In the genomic region with DNA sequence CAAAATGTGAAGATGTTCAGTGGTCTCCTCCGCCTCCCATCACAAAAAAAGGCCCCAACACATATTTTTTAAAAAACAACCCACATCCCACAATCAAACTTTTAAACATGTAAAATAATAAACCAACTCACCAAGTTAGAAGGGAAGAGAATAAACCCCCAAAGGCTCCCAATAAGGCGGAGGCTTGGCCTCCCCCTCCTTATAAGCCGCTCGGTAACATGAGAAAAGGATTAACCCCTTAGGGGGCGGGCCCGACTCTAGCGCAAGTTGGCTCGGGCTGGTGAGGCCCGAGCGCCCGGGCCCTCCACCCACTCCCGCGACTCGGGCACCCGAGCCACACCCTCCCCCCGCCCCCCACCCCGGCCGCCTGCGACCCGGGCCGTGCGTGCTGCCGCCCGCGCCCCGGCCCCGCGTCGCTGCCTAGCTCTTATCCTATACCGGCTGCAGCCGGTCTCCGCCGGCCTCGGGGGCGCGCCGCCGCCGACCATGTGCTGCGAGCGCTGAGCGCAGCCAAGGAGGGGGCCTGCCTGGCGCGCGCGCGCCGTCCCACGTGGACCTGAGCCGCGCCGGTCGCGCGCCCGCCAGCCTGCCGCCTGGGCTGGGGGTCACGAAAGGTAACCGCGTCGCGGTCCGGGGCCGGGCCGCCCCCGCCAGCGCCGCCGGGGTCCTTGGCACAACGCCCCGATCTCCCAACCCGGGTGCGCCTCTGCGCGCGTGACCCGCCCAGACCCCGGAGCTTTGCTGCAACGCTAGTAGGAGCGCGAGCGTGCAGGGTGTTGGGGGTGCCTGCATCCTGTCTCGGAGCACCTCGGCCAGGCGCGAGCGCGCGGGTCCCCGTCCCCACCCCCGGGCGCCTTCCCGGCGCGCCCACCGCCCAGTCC, we compare ENCODE assay signal across 8 cellular contexts. TPM values are rescaled to one million over a fixed set of nuclear protein-coding genes. Genes with fewer than 3 reads are reported as not detected.
A peak's percentile ranks its signal among the peaks of the same experiment; 100 is the strongest.
DNase-seq lines count a peak whose midpoint lies in the region; ATAC-seq, FAIRE-seq and TF ChIP-seq lines count a peak whose summit lies in the region.

A gene (plus strand): TSS at position 541 of the 881 bp plus-strand sequence. CDS start 15,999 bp downstream, outside the sequence.
A gene with protein sequence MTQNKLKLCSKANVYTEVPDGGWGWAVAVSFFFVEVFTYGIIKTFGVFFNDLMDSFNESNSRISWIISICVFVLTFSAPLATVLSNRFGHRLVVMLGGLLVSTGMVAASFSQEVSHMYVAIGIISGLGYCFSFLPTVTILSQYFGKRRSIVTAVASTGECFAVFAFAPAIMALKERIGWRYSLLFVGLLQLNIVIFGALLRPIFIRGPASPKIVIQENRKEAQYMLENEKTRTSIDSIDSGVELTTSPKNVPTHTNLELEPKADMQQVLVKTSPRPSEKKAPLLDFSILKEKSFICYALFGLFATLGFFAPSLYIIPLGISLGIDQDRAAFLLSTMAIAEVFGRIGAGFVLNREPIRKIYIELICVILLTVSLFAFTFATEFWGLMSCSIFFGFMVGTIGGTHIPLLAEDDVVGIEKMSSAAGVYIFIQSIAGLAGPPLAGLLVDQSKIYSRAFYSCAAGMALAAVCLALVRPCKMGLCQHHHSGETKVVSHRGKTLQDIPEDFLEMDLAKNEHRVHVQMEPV (minus strand): TSS at position 173 of the 881 bp plus-strand sequence. CDS start 12,807 bp downstream, outside the sequence.

- DNase-seq in A549 (ENCODE audit: low read depth in 1 of 2, low spot score in 1 of 2) (peak; percentile 65 to 74), NCI-H345 (lab: John Stamatoyannopoulos, UW) (peak; percentile 77), dermis microvascular lymphatic vessel endothelial cell (ENCODE audit: low read depth in 2 of 2) (peak; percentile 37 to 84), lung (ENCODE audit: low spot score) (peak; percentile 57)
- peak; percentile 67 to 74 for DNase-seq in activated CD4-positive, alpha-beta T cell treated with anti-CD3 and anti-CD28 coated beads, Interleukin-2, amount 50 U/mL, for 24 hours (ENCODE audit: low read depth in 1 of 2, low spot score in 1 of 2)
- DNase-seq in stimulated activated CD4-positive, alpha-beta T cell treated with anti-CD3 and anti-CD28 coated beads, TNF-alpha, amount 100 ng/mL, for 4 hours (ENCODE audit: low read depth in 3 of 3): peak; percentile 70 to 72 (median 71)

- H3K27ac ChIP-seq in A549 (peak within 1 kb of the TSS; percentile 87 to 92), lung (ENCODE audit: low read depth in 1 of 2, low read length in 1 of 2) (peak within 1 kb of the TSS; percentile 5 to 88)

- POLR2A ChIA-PET in A549 (lab: Yijun Ruan, JAX): interaction anchor here (0.6 to 2.5 kb wide), 9 partner anchors 13 to 110 kb away, joined by 3 to 23 read pairs (median 3); a partner anchor contains a TSS

- peak within 1 kb of the TSS; percentile 88 for H3K4me3 ChIP-seq in A549
- H3K4me3 ChIP-seq in lung: peak within 1 kb of the TSS; percentile 41

- TF ChIP-seq CTCF in A549 (IDR thresholded peaks at IDR 0.05) (no peak), lung (IDR thresholded peaks at IDR 0.05; ENCODE audit: control extremely low read depth, extremely low read depth) (no peak)

- H3K27me3 ChIP-seq in lung (ENCODE audit: control insufficient read depth, insufficient read depth): no peaks in the 10 kb centered on the region

- no peak for TF ChIP-seq RAD21 in A549 (conservative IDR thresholded peaks at IDR 0.05 in 1 of 2, IDR thresholded peaks at IDR 0.05 in 1 of 2)

- H3K9me3 ChIP-seq in A549 (no peaks in the 10 kb centered on the region), lung (ENCODE audit: control insufficient read depth in 2 of 2, insufficient read depth in 1 of 2, low read length in 1 of 2) (no peaks in the 10 kb centered on the region)

- peak within 1 kb of the TSS; percentile 96 for H3K4me2 ChIP-seq in A549

- H3K36me3 ChIP-seq in lung (ENCODE audit: control insufficient read depth in 2 of 2, insufficient read depth in 2 of 2, low read length in 2 of 2): no peaks in the 10 kb centered on the region

- no peak for TF ChIP-seq EP300 in A549 (IDR thresholded peaks at IDR 0.05)

- no peak for FAIRE-seq in A549 (lab: Jason Lieb, UNC)

- H3K4me1 ChIP-seq in A549: peaks cover 9% of the 10 kb centered on the region; the same call in 2 of the 3 replicates
- peaks cover 0 to 9% of the 10 kb centered on the region in 2 donors for H3K4me1 ChIP-seq in lung (ENCODE audit: control insufficient read depth in 2 of 2, insufficient read depth in 2 of 2, low read length in 2 of 2)

- peak; percentile 58 for TF ChIP-seq POLR2A in A549 (IDR thresholded peaks at IDR 0.05; ENCODE audit: low read length)

- WGBS in A549 (ENCODE audit: missing lambda C conversion rate): 1% methylated on average over 34 of the region's 96 CpGs
- 1% methylated on average over 60 to 96 of the region's 96 CpGs for WGBS in lung, 2 donors

- CTCF ChIA-PET in A549 (lab: Yijun Ruan, JAX): interaction anchor here (1.0 to 2.3 kb wide), 8 partner anchors 27 to 162 kb away, joined by 3 to 11 read pairs (median 6); no protein-coding TSS in a partner anchor

- ATAC-seq in A549: peak; percentile 54 to 64
- peak; percentile 49 for ATAC-seq in GM18867 (IDR thresholded peaks at IDR 0.05; ENCODE audit: unreplicated experiment)
- ATAC-seq in HG03095 (IDR thresholded peaks at IDR 0.05; ENCODE audit: unreplicated experiment): peak; percentile 46
- peak; percentile 74 for ATAC-seq in lung (ENCODE audit: insufficient read depth, low FRiP score)

TF ChIP-seq in A549, 52 proteins besides CTCF, POLR2A, EP300 and RAD21:
- TF ChIP-seq MAZ (IDR thresholded peaks at IDR 0.05; ENCODE audit: borderline replicate concordance, low read depth, low read length) (no peak), MYC (IDR thresholded peaks at IDR 0.05; ENCODE audit: borderline replicate concordance, low read length) (peak; percentile 95; the same call in 1 of the 2 replicates)
- TF ChIP-seq, protein P1, sequence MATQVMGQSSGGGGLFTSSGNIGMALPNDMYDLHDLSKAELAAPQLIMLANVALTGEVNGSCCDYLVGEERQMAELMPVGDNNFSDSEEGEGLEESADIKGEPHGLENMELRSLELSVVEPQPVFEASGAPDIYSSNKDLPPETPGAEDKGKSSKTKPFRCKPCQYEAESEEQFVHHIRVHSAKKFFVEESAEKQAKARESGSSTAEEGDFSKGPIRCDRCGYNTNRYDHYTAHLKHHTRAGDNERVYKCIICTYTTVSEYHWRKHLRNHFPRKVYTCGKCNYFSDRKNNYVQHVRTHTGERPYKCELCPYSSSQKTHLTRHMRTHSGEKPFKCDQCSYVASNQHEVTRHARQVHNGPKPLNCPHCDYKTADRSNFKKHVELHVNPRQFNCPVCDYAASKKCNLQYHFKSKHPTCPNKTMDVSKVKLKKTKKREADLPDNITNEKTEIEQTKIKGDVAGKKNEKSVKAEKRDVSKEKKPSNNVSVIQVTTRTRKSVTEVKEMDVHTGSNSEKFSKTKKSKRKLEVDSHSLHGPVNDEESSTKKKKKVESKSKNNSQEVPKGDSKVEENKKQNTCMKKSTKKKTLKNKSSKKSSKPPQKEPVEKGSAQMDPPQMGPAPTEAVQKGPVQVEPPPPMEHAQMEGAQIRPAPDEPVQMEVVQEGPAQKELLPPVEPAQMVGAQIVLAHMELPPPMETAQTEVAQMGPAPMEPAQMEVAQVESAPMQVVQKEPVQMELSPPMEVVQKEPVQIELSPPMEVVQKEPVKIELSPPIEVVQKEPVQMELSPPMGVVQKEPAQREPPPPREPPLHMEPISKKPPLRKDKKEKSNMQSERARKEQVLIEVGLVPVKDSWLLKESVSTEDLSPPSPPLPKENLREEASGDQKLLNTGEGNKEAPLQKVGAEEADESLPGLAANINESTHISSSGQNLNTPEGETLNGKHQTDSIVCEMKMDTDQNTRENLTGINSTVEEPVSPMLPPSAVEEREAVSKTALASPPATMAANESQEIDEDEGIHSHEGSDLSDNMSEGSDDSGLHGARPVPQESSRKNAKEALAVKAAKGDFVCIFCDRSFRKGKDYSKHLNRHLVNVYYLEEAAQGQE (IDR thresholded peaks at IDR 0.05): peak; percentile 27; the same call in 1 of the 2 replicates
- TF ChIP-seq, protein P2, sequence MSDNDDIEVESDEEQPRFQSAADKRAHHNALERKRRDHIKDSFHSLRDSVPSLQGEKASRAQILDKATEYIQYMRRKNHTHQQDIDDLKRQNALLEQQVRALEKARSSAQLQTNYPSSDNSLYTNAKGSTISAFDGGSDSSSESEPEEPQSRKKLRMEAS (IDR thresholded peaks at IDR 0.05): peak; percentile 80
- TF ChIP-seq, protein P3, sequence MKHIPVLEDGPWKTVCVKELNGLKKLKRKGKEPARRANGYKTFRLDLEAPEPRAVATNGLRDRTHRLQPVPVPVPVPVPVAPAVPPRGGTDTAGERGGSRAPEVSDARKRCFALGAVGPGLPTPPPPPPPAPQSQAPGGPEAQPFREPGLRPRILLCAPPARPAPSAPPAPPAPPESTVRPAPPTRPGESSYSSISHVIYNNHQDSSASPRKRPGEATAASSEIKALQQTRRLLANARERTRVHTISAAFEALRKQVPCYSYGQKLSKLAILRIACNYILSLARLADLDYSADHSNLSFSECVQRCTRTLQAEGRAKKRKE (CRISPR knock-in tag; IDR thresholded peaks at IDR 0.05; ENCODE audit: low read depth): no peak

RNA-seq across cellular contexts. Expression of the first gene that starts in this region (rescaled TPM):
- 1.6 and 1.7 TPM in 2 replicates for polyA plus RNA-seq in A549 (2011; rRNA removed)
- polyA plus RNA-seq in A549 (2012; cell fraction: cytosol; rRNA removed): 0.95 and 1.0 TPM in 2 replicates
- 0.47 and 1.3 TPM in 2 replicates for polyA plus RNA-seq in A549 (2012; cell fraction: nucleus; rRNA removed)
- polyA plus RNA-seq in A549 (2017; fragmentation: RNase III; extraction: RNeasy Plus Mini Kit Qiagen cat#74134 plus additional on column Dnase treatment): 0.32 to 0.60 TPM (median 0.57 TPM) in 3 replicates
- 1.3 and 1.8 TPM in 2 replicates for polyA minus RNA-seq in A549 (2011; rRNA and poly(A)+ RNA removed)
- 1.5 and 3.4 TPM in 2 replicates for total RNA-seq in dermis microvascular lymphatic vessel endothelial cell
- 1 to 10 TPM; 2.2 to 9.3 TPM for total RNA-seq in lung
- polyA plus RNA-seq in lung: 1 to 10 TPM; 1.5 to 6.4 TPM

RNA-seq across cellular contexts. Expression of the second gene that starts in this region (rescaled TPM):
- 0.28 and 0.52 TPM in 2 replicates for polyA plus RNA-seq in A549 (2011; rRNA removed)
- 0.17 and 0.19 TPM in 2 replicates for polyA plus RNA-seq in A549 (2012; cell fraction: cytosol; rRNA removed)
- 0.10 and 0.15 TPM in 2 replicates for polyA plus RNA-seq in A549 (2012; cell fraction: nucleus; rRNA removed)
- 0.08 to 0.33 TPM (median 0.17 TPM) in 3 replicates for polyA plus RNA-seq in A549 (2017; fragmentation: RNase III; extraction: RNeasy Plus Mini Kit Qiagen cat#74134 plus additional on column Dnase treatment)
- polyA minus RNA-seq in A549 (2011; rRNA and poly(A)+ RNA removed): 0.39 and 0.50 TPM in 2 replicates
- 1.0 and 2.8 TPM in 2 replicates for total RNA-seq in dermis microvascular lymphatic vessel endothelial cell
- 1 to 10 TPM; 2.3 to 7.2 TPM for total RNA-seq in lung
- 10 to 100 TPM in 1 of 2 donors, 1 to 10 TPM in 1; 2.0 to 10.9 TPM for polyA plus RNA-seq in lung

Comparison
In these comparisons a context has a peak if more than half of its experiments do, and no peak if none do; other contexts are left out.
1. Peak in every context shown above with its lines: DNase-seq, ATAC-seq, H3K4me3 ChIP-seq and H3K27ac ChIP-seq.